Comparison of ENCODE assay signal across 15 cellular contexts in genomic region chr11:67441082-67441683, GRCh38. TPM values are rescaled to one million over a fixed set of nuclear protein-coding genes. Genes with fewer than 3 reads are reported as not detected.
A peak's percentile ranks its signal among the peaks of the same experiment; 100 is the strongest.
DNase-seq lines count a peak whose midpoint lies in the region; ATAC-seq and TF ChIP-seq lines count a peak whose summit lies in the region.
"Had no signal": no experiment of that assay in that cellular context is flagged by ENCODE, and none has a peak within 500 bp of the region (broad histone marks: within the 10 kb centered on the region; RNA-seq: fewer than 3 reads in every experiment).

No MANE protein-coding gene starts in this region.

- no peaks in the 10 kb centered on the region for H3K9me3 ChIP-seq in Karpas-422 (ENCODE audit: low read length)
- H3K9me3 ChIP-seq in endodermal cell (ENCODE audit: control insufficient read depth, low read length): no peaks in the 10 kb centered on the region
- H3K9me3 ChIP-seq: uterus had no signal

- no peaks in the 10 kb centered on the region for H3K27me3 ChIP-seq in Karpas-422 (ENCODE audit: low read length)
- H3K27me3 ChIP-seq in dorsolateral prefrontal cortex: no peaks in the 10 kb centered on the region
- H3K27me3 ChIP-seq in endodermal cell (ENCODE audit: control insufficient read depth, insufficient read depth, low read length, poor library complexity, severe bottlenecking): no peaks in the 10 kb centered on the region
- H3K27me3 ChIP-seq: uterus had no signal

- no peaks in the 10 kb centered on the region for H3K27me3 Mint-ChIP-seq in activated naive CD4-positive, alpha-beta T cell treated with anti-CD3 and anti-CD28 coated beads for 36 hours (ENCODE audit: low read depth)
- H3K27me3 Mint-ChIP-seq in activated naive CD8-positive, alpha-beta T cell treated with anti-CD3 and anti-CD28 coated beads, Interleukin-2, amount 50 U/mL, for 24 hours: no peaks in the 10 kb centered on the region
- no peaks in the 10 kb centered on the region for H3K27me3 Mint-ChIP-seq in endodermal cell (ENCODE audit: insufficient read depth)
- H3K27me3 Mint-ChIP-seq: brain had no signal

- H3K9ac ChIP-seq in Karpas-422 (ENCODE audit: low read length) (peak overlapping the region; percentile 21; the same call in 1 of the 2 replicates), endodermal cell (ENCODE audit: extremely low read depth, low read length, poor library complexity, severe bottlenecking) (no peak overlapping the region)

- ATAC-seq in activated naive CD8-positive, alpha-beta T cell treated with anti-CD3 and anti-CD28 coated beads, Interleukin-2, amount 50 U/mL, for 24 hours: no peak
- no peak for ATAC-seq in stimulated activated effector memory CD8-positive, alpha-beta T cell treated with anti-CD3 and anti-CD28 coated beads, Interleukin-12 subunit alpha, Interleukin-12 subunit beta, amount 100 ng/mL, for 72 hours

- 94 to 96% methylated on average over 12 to 22 of the region's 22 CpGs for WGBS in endodermal cell (ENCODE audit: insufficient coverage in 1 of 2, insufficient read length in 1 of 2), 2 experiments

- no peaks in the 10 kb centered on the region for H3K36me3 ChIP-seq in Karpas-422 (ENCODE audit: insufficient read depth, low read length)
- H3K36me3 ChIP-seq in endodermal cell (ENCODE audit: control insufficient read depth, insufficient read depth, low read length): peaks cover 32% of the 10 kb centered on the region
- H3K36me3 ChIP-seq: uterus had no signal

- DNase-seq in activated naive CD4-positive, alpha-beta T cell treated with anti-CD3 and anti-CD28 coated beads for 36 hours: peak; percentile 18
- no peak for DNase-seq in activated naive CD4-positive, alpha-beta T cell treated with Interleukin-2 at 50 U/mL for 16 hours
- DNase-seq in Karpas-422 (peak; percentile 49), dorsolateral prefrontal cortex (no peak), LoVo (ENCODE audit: low spot score) (no peak), endodermal cell (no peak)
- DNase-seq in activated naive CD8-positive, alpha-beta T cell treated with anti-CD3 and anti-CD28 coated beads, Interleukin-2, amount 50 U/mL, for 24 hours: no peak
- DNase-seq in stimulated activated effector memory CD8-positive, alpha-beta T cell treated with anti-CD3 and anti-CD28 coated beads, Interleukin-12 subunit alpha, Interleukin-12 subunit beta, amount 100 ng/mL, for 72 hours (ENCODE audit: low spot score in 2 of 2): no peak
- DNase-seq: OCI-M1; stimulated activated CD4-positive, alpha-beta T cell treated with anti-CD3 and anti-CD28 coated beads, Interleukin-12 subunit alpha, Interleukin-12 subunit beta, amount 100 ng/mL, for 4 hours; uterus had no signal

- no peak overlapping the region for H3K4me3 Mint-ChIP-seq in activated naive CD4-positive, alpha-beta T cell treated with anti-CD3 and anti-CD28 coated beads for 36 hours
- no peak overlapping the region for H3K4me3 Mint-ChIP-seq in activated naive CD8-positive, alpha-beta T cell treated with anti-CD3 and anti-CD28 coated beads, Interleukin-2, amount 50 U/mL, for 24 hours
- peak overlapping the region; percentile 95 for H3K4me3 Mint-ChIP-seq in stimulated activated effector memory CD8-positive, alpha-beta T cell treated with anti-CD3 and anti-CD28 coated beads, Interleukin-12 subunit alpha, Interleukin-12 subunit beta, amount 100 ng/mL, for 72 hours
- no peak overlapping the region for H3K4me3 Mint-ChIP-seq in endodermal cell

- H3K4me1 Mint-ChIP-seq in activated naive CD4-positive, alpha-beta T cell treated with anti-CD3 and anti-CD28 coated beads for 36 hours (ENCODE audit: low read depth): peaks cover 63% of the 10 kb centered on the region
- peaks cover 67% of the 10 kb centered on the region for H3K4me1 Mint-ChIP-seq in activated naive CD8-positive, alpha-beta T cell treated with anti-CD3 and anti-CD28 coated beads, Interleukin-2, amount 50 U/mL, for 24 hours
- peaks cover 75% of the 10 kb centered on the region for H3K4me1 Mint-ChIP-seq in stimulated activated effector memory CD8-positive, alpha-beta T cell treated with anti-CD3 and anti-CD28 coated beads, Interleukin-12 subunit alpha, Interleukin-12 subunit beta, amount 100 ng/mL, for 72 hours
- H3K4me1 Mint-ChIP-seq in endodermal cell: peaks cover 3% of the 10 kb centered on the region

- H3K4me3 ChIP-seq in Karpas-422 (ENCODE audit: low read length) (no peak overlapping the region), dorsolateral prefrontal cortex (no peak overlapping the region), endodermal cell (ENCODE audit: low read length) (no peak overlapping the region)
- H3K4me3 ChIP-seq: uterus had no signal

- no peak overlapping the region for H2AFZ ChIP-seq in Karpas-422 (ENCODE audit: low read length)

- peaks cover 20% of the 10 kb centered on the region for H3K79me2 ChIP-seq in Karpas-422 (ENCODE audit: low read length)

- CTCF ChIA-PET in activated naive CD4-positive, alpha-beta T cell treated with anti-CD3 and anti-CD28 coated beads for 36 hours (lab: Charles Lee): no interaction called here

- no peaks in the 10 kb centered on the region for H3K9me2 ChIP-seq in Karpas-422 (replicated peaks; ENCODE audit: insufficient read depth, low read length)

- intact Hi-C loops in activated naive CD4-positive, alpha-beta T cell treated with anti-CD3 and anti-CD28 coated beads for 36 hours (cut with micrococcal nuclease): no loop called here
- intact Hi-C loops in dorsolateral prefrontal cortex (cut with DNase I): loop anchor here in 1 of 2 donors (10.0 kb wide), 1 partner anchor 64 kb away; the partner anchor contains the start of genes CDK2AP2 and PITPNM1

- no peaks in the 10 kb centered on the region for H3K9me3 Mint-ChIP-seq in activated naive CD4-positive, alpha-beta T cell treated with anti-CD3 and anti-CD28 coated beads for 36 hours
- H3K9me3 Mint-ChIP-seq in activated naive CD8-positive, alpha-beta T cell treated with anti-CD3 and anti-CD28 coated beads, Interleukin-2, amount 50 U/mL, for 24 hours: no peaks in the 10 kb centered on the region
- H3K9me3 Mint-ChIP-seq in stimulated activated effector memory CD8-positive, alpha-beta T cell treated with anti-CD3 and anti-CD28 coated beads, Interleukin-12 subunit alpha, Interleukin-12 subunit beta, amount 100 ng/mL, for 72 hours: no peaks in the 10 kb centered on the region
- no peaks in the 10 kb centered on the region for H3K9me3 Mint-ChIP-seq in endodermal cell
- H3K9me3 Mint-ChIP-seq: brain had no signal

- H3K27ac Mint-ChIP-seq in activated naive CD4-positive, alpha-beta T cell treated with anti-CD3 and anti-CD28 coated beads for 36 hours: peak overlapping the region; percentile 53
- H3K27ac Mint-ChIP-seq in activated naive CD8-positive, alpha-beta T cell treated with anti-CD3 and anti-CD28 coated beads, Interleukin-2, amount 50 U/mL, for 24 hours: peak overlapping the region; percentile 56
- peak overlapping the region; percentile 94 for H3K27ac Mint-ChIP-seq in stimulated activated effector memory CD8-positive, alpha-beta T cell treated with anti-CD3 and anti-CD28 coated beads, Interleukin-12 subunit alpha, Interleukin-12 subunit beta, amount 100 ng/mL, for 72 hours
- no peak overlapping the region for H3K27ac Mint-ChIP-seq in endodermal cell

- TF ChIP-seq CTCF in dorsolateral prefrontal cortex (IDR thresholded peaks at IDR 0.05 in 54 of 56, conservative IDR thresholded peaks at IDR 0.05 in 2 of 56; ENCODE audit: low read depth in 1 of 56, partially characterized antibody in 56 of 56): no peak
- TF ChIP-seq CTCF in endodermal cell (conservative IDR thresholded peaks at IDR 0.05): no peak

- H3K4me2 ChIP-seq in Karpas-422 (ENCODE audit: low read depth, low read length, poor library complexity, severe bottlenecking): no peak overlapping the region

- H3K36me3 Mint-ChIP-seq in activated naive CD4-positive, alpha-beta T cell treated with anti-CD3 and anti-CD28 coated beads for 36 hours (ENCODE audit: low read depth): peaks cover 30% of the 10 kb centered on the region
- peaks cover 18% of the 10 kb centered on the region for H3K36me3 Mint-ChIP-seq in activated naive CD8-positive, alpha-beta T cell treated with anti-CD3 and anti-CD28 coated beads, Interleukin-2, amount 50 U/mL, for 24 hours (ENCODE audit: low read depth)
- H3K36me3 Mint-ChIP-seq in stimulated activated effector memory CD8-positive, alpha-beta T cell treated with anti-CD3 and anti-CD28 coated beads, Interleukin-12 subunit alpha, Interleukin-12 subunit beta, amount 100 ng/mL, for 72 hours: peaks cover 68% of the 10 kb centered on the region
- H3K36me3 Mint-ChIP-seq in endodermal cell (ENCODE audit: low read depth): peaks cover 24% of the 10 kb centered on the region
- H3K36me3 Mint-ChIP-seq: brain had no signal

- H3K4me1 ChIP-seq in Karpas-422 (ENCODE audit: low read length) (peaks cover 63% of the 10 kb centered on the region), endodermal cell (ENCODE audit: control insufficient read depth, insufficient read depth, low read length) (no peaks in the 10 kb centered on the region)

- H4K20me1 ChIP-seq in Karpas-422 (ENCODE audit: insufficient read depth, low read depth, low read length): no peaks in the 10 kb centered on the region; the same call in 1 of the 2 replicates

- H3K27ac ChIP-seq in Karpas-422 (ENCODE audit: low read length) (peak overlapping the region; percentile 56; the same call in 1 of the 2 replicates), dorsolateral prefrontal cortex (peak overlapping the region in 12 of 59 donors; percentile 7 to 62 (median 38)), endodermal cell (ENCODE audit: low read depth, low read length) (no peak overlapping the region)
- H3K27ac ChIP-seq: uterus had no signal

RNA-seq across cellular contexts. Expression of gene CORO1B, which starts 2.1 kb away (rescaled TPM):
- total RNA-seq in activated naive CD4-positive, alpha-beta T cell treated with anti-CD3 and anti-CD28 coated beads for 36 hours: 100 to 1,000 TPM; 298 to 305 TPM
- 15.5 and 40.6 TPM in 2 replicates for total RNA-seq in Karpas-422 (2014; rRNA removed; shearing (Covaris generic); ENCODE audit: low replicate concordance)
- total RNA-seq in dorsolateral prefrontal cortex (10 to 100 TPM; 24.6 to 72.2 (median 38.4) TPM), endodermal cell (100 to 1,000 TPM; 112 to 131 TPM)
- 69.5 TPM for polyA plus RNA-seq in endodermal cell (2013, experiment 1 of 2)
- 67.8 TPM for polyA plus RNA-seq in endodermal cell (2013, experiment 2 of 2)

RNA-seq across cellular contexts. Expression of gene PTPRCAP, which starts 3.7 kb away (rescaled TPM):
- total RNA-seq in activated naive CD4-positive, alpha-beta T cell treated with anti-CD3 and anti-CD28 coated beads for 36 hours: 10 to 100 TPM; 56.8 to 62.4 TPM
- total RNA-seq in Karpas-422 (2014; rRNA removed; shearing (Covaris generic); ENCODE audit: low replicate concordance): 161 and 348 TPM in 2 replicates
- total RNA-seq in dorsolateral prefrontal cortex (1 to 10 TPM in 83 of 120 experiments, under 1 TPM in 23, not detected in 14; 0.41 to 5.3 (median 1.8) TPM), endodermal cell (1 to 10 TPM in 1 of 2 donors, not detected in 1; 2.1 TPM)
- 0.71 TPM for polyA plus RNA-seq in endodermal cell (2013, experiment 1 of 2)
- polyA plus RNA-seq in endodermal cell (2013, experiment 2 of 2): 0.21 TPM

RNA-seq across cellular contexts. Expression of gene GPR152, which starts 11.3 kb away (rescaled TPM):
- not detected for total RNA-seq in activated naive CD4-positive, alpha-beta T cell treated with anti-CD3 and anti-CD28 coated beads for 36 hours
- not detected in 2 replicates for total RNA-seq in Karpas-422 (2014; rRNA removed; shearing (Covaris generic); ENCODE audit: low replicate concordance)
- total RNA-seq in dorsolateral prefrontal cortex: under 1 TPM in 4 of 120 experiments, not detected in 116; 0.33 to 0.60 (median 0.42) TPM
- total RNA-seq in endodermal cell: not detected
- polyA plus RNA-seq in endodermal cell (2013, experiment 1 of 2): not detected
- polyA plus RNA-seq in endodermal cell (2013, experiment 2 of 2): not detected
- total RNA-seq: liver, M059J, osteocyte, uterus had no signal
- polyA plus RNA-seq: liver had no signal

RNA-seq across cellular contexts. Expression of gene RPS6KB2, which starts 12.9 kb away (rescaled TPM):
- total RNA-seq in activated naive CD4-positive, alpha-beta T cell treated with anti-CD3 and anti-CD28 coated beads for 36 hours: 10 to 100 TPM; 50.7 to 51.2 TPM
- total RNA-seq in Karpas-422 (2014; rRNA removed; shearing (Covaris generic); ENCODE audit: low replicate concordance): 48.9 and 83.6 TPM in 2 replicates
- total RNA-seq in dorsolateral prefrontal cortex (10 to 100 TPM; 13.4 to 47.4 (median 28.2) TPM), endodermal cell (10 to 100 TPM; 47.0 to 51.8 TPM)
- polyA plus RNA-seq in endodermal cell (2013, experiment 1 of 2): 42.6 TPM
- polyA plus RNA-seq in endodermal cell (2013, experiment 2 of 2): 37.0 TPM

RNA-seq across cellular contexts. Expression of gene CABP4, which starts 14.0 kb away (rescaled TPM):
- total RNA-seq in activated naive CD4-positive, alpha-beta T cell treated with anti-CD3 and anti-CD28 coated beads for 36 hours: 1 to 10 TPM; 1.4 to 2.3 TPM
- 0.29 TPM in 1 of 2 replicates, not detected in the other for total RNA-seq in Karpas-422 (2014; rRNA removed; shearing (Covaris generic); ENCODE audit: low replicate concordance)
- total RNA-seq in dorsolateral prefrontal cortex (1 to 10 TPM in 58 of 120 experiments, under 1 TPM in 51, not detected in 11; 0.18 to 3.8 (median 1.1) TPM), endodermal cell (not detected)
- not detected for polyA plus RNA-seq in endodermal cell (2013, experiment 1 of 2)
- polyA plus RNA-seq in endodermal cell (2013, experiment 2 of 2): not detected

Comparison
In these comparisons a context has a peak if more than half of its experiments do, and no peak if none do; other contexts are left out.
1. DNase-seq: peak in activated naive CD4-positive, alpha-beta T cell treated with anti-CD3 and anti-CD28 coated beads for 36 hours (single experiment) and Karpas-422 (single experiment); none in activated naive CD4-positive, alpha-beta T cell treated with Interleukin-2 at 50 U/mL for 16 hours (single experiment), activated naive CD8-positive, alpha-beta T cell treated with anti-CD3 and anti-CD28 coated beads, Interleukin-2, amount 50 U/mL, for 24 hours (single experiment), stimulated activated effector memory CD8-positive, alpha-beta T cell treated with anti-CD3 and anti-CD28 coated beads, Interleukin-12 subunit alpha, Interleukin-12 subunit beta, amount 100 ng/mL, for 72 hours (0 of 2), dorsolateral prefrontal cortex (0 of 10), LoVo (single experiment) and endodermal cell (single experiment).
2. RNA of gene PTPRCAP, which starts 3.7 kb away (total RNA-seq): 161 to 348 TPM in Karpas-422 and 56.8 to 62.4 TPM in activated naive CD4-positive, alpha-beta T cell treated with anti-CD3 and anti-CD28 coated beads for 36 hours; 2.1 TPM in endodermal cell and 0.41 to 5.3 TPM in dorsolateral prefrontal cortex; every median in the first group is over 4 times any median in the second.